In genomic region chr3:46883252-46884185, GRCh38 we compare ENCODE assay signal across 8 cellular contexts. TPM values are rescaled to one million over a fixed set of nuclear protein-coding genes. Genes with fewer than 3 reads are reported as not detected.
A peak's percentile ranks its signal among the peaks of the same experiment; 100 is the strongest.
DNase-seq lines count a peak whose midpoint lies in the region; ATAC-seq and TF ChIP-seq lines count a peak whose summit lies in the region.

No MANE protein-coding gene starts in this region.

- no peaks in the 10 kb centered on the region for H3K36me3 ChIP-seq in SJCRH30
- H3K36me3 ChIP-seq in ovary, result no peaks in the 10 kb centered on the region

- H3K4me3 ChIP-seq in SJCRH30, result peak overlapping the region; percentile 34
- H3K4me3 ChIP-seq in fibroblast of pulmonary artery (replicated peaks; ENCODE audit: low read depth, low read length), result no peak overlapping the region
- H3K4me3 ChIP-seq in ovary, result peak overlapping the region; percentile 65

- in situ Hi-C loops in ACHN (cut with HindIII; ENCODE audit: low pct_ligation_motif_present, low pct_unique_long_range_greater_than_20kb, low sequenced_read_pairs), result no loop called here

- 9 to 16% (median 12%) methylated on average over 32 to 61 of the region's 66 CpGs for WGBS in ovary, 3 donors

- peak; percentile 37 for DNase-seq in EL
- peak in 1 of 2 experiments; percentile 28 for DNase-seq in SJCRH30
- DNase-seq in fibroblast of pulmonary artery (ENCODE audit: low read depth), result peak; percentile 35
- peak in 3 of 5 donors; percentile 52 to 59 (median 57) for DNase-seq in ovary
- DNase-seq in superior temporal gyrus (ENCODE audit: extremely low spot score), result no peak
- DNase-seq in ACHN, result no peak

- H3K27ac ChIP-seq in SJCRH30 (no peak overlapping the region), ovary (peak overlapping the region; percentile 61 to 89)

- TF ChIP-seq CTCF in fibroblast of pulmonary artery (IDR thresholded peaks at IDR 0.05; ENCODE audit: low read length, missing control alignments) (no peak), ovary (IDR thresholded peaks at IDR 0.05) (no peak)

- H3K9me3 ChIP-seq in SJCRH30 (replicated peaks) (no peaks in the 10 kb centered on the region), ovary (no peaks in the 10 kb centered on the region)

- intact Hi-C loops in ovary (cut with DNase I), result no loop called here

- TF ChIP-seq EP300 in ovary (IDR thresholded peaks at IDR 0.05), result no peak

- ATAC-seq in HG03565 (IDR thresholded peaks at IDR 0.05; ENCODE audit: unreplicated experiment) (no peak), GM21447 (IDR thresholded peaks at IDR 0.05; ENCODE audit: unreplicated experiment) (no peak)

- H3K4me1 ChIP-seq in SJCRH30 (no peaks in the 10 kb centered on the region), ovary (ENCODE audit: insufficient read depth) (peaks cover 5% of the 10 kb centered on the region)

- H3K27me3 ChIP-seq in SJCRH30 (peaks cover 27% of the 10 kb centered on the region), ovary (no peaks in the 10 kb centered on the region)

- no peak for TF ChIP-seq POLR2A in ovary (IDR thresholded peaks at IDR 0.05)

RNA-seq across cellular contexts. Expression of gene PTH1R, which starts 6.0 kb away (rescaled TPM):
- 6.6 and 6.7 TPM in 2 replicates for total RNA-seq in SJCRH30 (2014; rRNA removed; shearing (Covaris generic))
- total RNA-seq in ovary, result 10 to 100 TPM in 6 of 7 donors, 1 to 10 TPM in 1; 5.9 to 23.9 (median 13.4) TPM
- polyA plus RNA-seq in ovary, result 1 to 10 TPM; 3.8 to 9.4 TPM

RNA-seq across cellular contexts. Expression of gene MYL3, which starts 20.3 kb away (rescaled TPM):
- not detected in 2 replicates for total RNA-seq in SJCRH30 (2014; rRNA removed; shearing (Covaris generic))
- total RNA-seq in ovary, result 10 to 100 TPM in 1 of 7 donors, 1 to 10 TPM in 6; 2.6 to 10.8 (median 4.3) TPM
- 1 to 10 TPM in 1 of 2 donors, under 1 TPM in 1; 0.63 to 2.9 TPM for polyA plus RNA-seq in ovary

Comparison
In these comparisons a context has a peak if more than half of its experiments do, and no peak if none do; other contexts are left out.
1. DNase-seq: peak in EL (single experiment), fibroblast of pulmonary artery (single experiment) and ovary (3 of 5); none in superior temporal gyrus (single experiment) and ACHN (single experiment).